ENCODE assay signal across 11 cellular contexts in genomic region chr7:107622429-107622828, GRCh38. TPM values are rescaled to one million over a fixed set of nuclear protein-coding genes. Genes with fewer than 3 reads are reported as not detected.
DNase-seq lines count a peak whose midpoint lies in the region; ATAC-seq lines count a peak whose summit lies in the region.
"Had no signal": no experiment of that assay in that cellular context is flagged by ENCODE, and none has a peak within 500 bp of the region (broad histone marks: within the 10 kb centered on the region; RNA-seq: fewer than 3 reads in every experiment).

No MANE protein-coding gene starts in this region.

- peaks cover 3 to 44% of the 10 kb centered on the region in 2 experiments for H3K36me3 ChIP-seq in mesenchymal stem cell (ENCODE audit: control insufficient read depth in 1 of 2, insufficient read depth in 2 of 2, low read depth in 1 of 2, low read length in 2 of 2)

- H2BK120ac ChIP-seq in mesenchymal stem cell (ENCODE audit: low read depth, low read length), result no peak overlapping the region

- no peak overlapping the region for H3K4me3 ChIP-seq in mesenchymal stem cell (ENCODE audit: insufficient read depth in 1 of 2, low read depth in 1 of 2, low read length in 2 of 2)
- H3K4me3 ChIP-seq: spleen had no signal

- no peak overlapping the region for H3K18ac ChIP-seq in mesenchymal stem cell (ENCODE audit: low read depth in 1 of 2, low read length in 2 of 2)

- no peaks in the 10 kb centered on the region for H3K79me1 ChIP-seq in mesenchymal stem cell (replicated peaks; ENCODE audit: low read length, poor library complexity, severe bottlenecking)

- ATAC-seq in HG03457 (IDR thresholded peaks at IDR 0.05; ENCODE audit: unreplicated experiment) (no peak), HG03442 (IDR thresholded peaks at IDR 0.05; ENCODE audit: unreplicated experiment) (no peak), GM19455 (IDR thresholded peaks at IDR 0.05; ENCODE audit: unreplicated experiment) (no peak)

- no peak overlapping the region for H2AK5ac ChIP-seq in mesenchymal stem cell (ENCODE audit: low read length, severe bottlenecking)

- no peak overlapping the region for H3K4ac ChIP-seq in mesenchymal stem cell (ENCODE audit: low read depth in 1 of 2, low read length in 2 of 2)

- H3K27ac ChIP-seq in mesenchymal stem cell (ENCODE audit: low read length, poor library complexity, severe bottlenecking), result no peak overlapping the region

- no peaks in the 10 kb centered on the region for H3K27me3 ChIP-seq in mesenchymal stem cell (ENCODE audit: control insufficient read depth in 1 of 2, insufficient read depth in 1 of 2, low read length in 2 of 2)
- H3K27me3 ChIP-seq: spleen had no signal

- DNase-seq in EL, result peak; percentile 72
- DNase-seq in LHCN-M2 (ENCODE audit: low read depth), result peak; percentile 70
- DNase-seq in dermis blood vessel endothelial cell, result peak; percentile 77
- peak; percentile 81 for DNase-seq in mesenchymal stem cell
- DNase-seq in NCI-H1694 treated with DMSO at 0.1 percent for 48 hours (lab: John Stamatoyannopoulos, UW), result no peak
- DNase-seq: activated CD4-positive, alpha-beta T cell treated with anti-CD3 and anti-CD28 coated beads for 4 hours; NK-92 treated with Interleukin-12 subunit alpha and Interleukin-12 subunit beta, amount 100 ng/mL, for 24 hours; spleen had no signal

- H2AFZ ChIP-seq in mesenchymal stem cell (ENCODE audit: low read depth, low read length), result no peak overlapping the region

- no peak overlapping the region for H4K8ac ChIP-seq in mesenchymal stem cell (ENCODE audit: low read length)

- H3K4me1 ChIP-seq in mesenchymal stem cell (ENCODE audit: control insufficient read depth, insufficient read depth, low read depth, low read length), result peaks cover 2% of the 10 kb centered on the region

- H3K9me3 ChIP-seq in mesenchymal stem cell (ENCODE audit: control insufficient read depth, low read length), result no peaks in the 10 kb centered on the region

- H3K9ac ChIP-seq in mesenchymal stem cell (ENCODE audit: low read length), result no peak overlapping the region

- H2BK15ac ChIP-seq in mesenchymal stem cell (ENCODE audit: low read depth, poor library complexity, severe bottlenecking), result no peak overlapping the region

- no peak overlapping the region for H4K91ac ChIP-seq in mesenchymal stem cell (ENCODE audit: low read length)

- H2BK5ac ChIP-seq in mesenchymal stem cell (ENCODE audit: low read depth, low read length, poor library complexity, severe bottlenecking), result no peak overlapping the region

- H3K23ac ChIP-seq in mesenchymal stem cell (ENCODE audit: low read length in 2 of 2), result no peak overlapping the region

- 75% methylated on average over 1 of the region's 1 CpG for WGBS in mesenchymal stem cell

- H3K4me2 ChIP-seq in mesenchymal stem cell (ENCODE audit: low read length, poor library complexity, severe bottlenecking), result no peak overlapping the region

- no peak overlapping the region for H3K14ac ChIP-seq in mesenchymal stem cell (ENCODE audit: low read length in 2 of 2)

- H2BK12ac ChIP-seq in mesenchymal stem cell (ENCODE audit: low read length in 2 of 2), result no peak overlapping the region

RNA-seq across cellular contexts. Expression of gene SLC26A4, which starts 38.2 kb away (rescaled TPM):
- total RNA-seq in LHCN-M2 (2014; rRNA removed) (34.8 and 59.2 TPM in 2 replicates), dermis blood vessel endothelial cell (8.0 and 9.4 TPM in 2 replicates)
- polyA plus RNA-seq in LHCN-M2 (2012), result 1.3 TPM
- polyA plus RNA-seq in mesenchymal stem cell (2013, experiment 1 of 2), result 0.08 TPM
- polyA plus RNA-seq in mesenchymal stem cell (2013, experiment 2 of 2), result 0.08 TPM

RNA-seq across cellular contexts. Expression of gene BCAP29, which starts 42.4 kb away (rescaled TPM):
- 214 and 242 TPM in 2 replicates for total RNA-seq in LHCN-M2 (2014; rRNA removed)
- 49.4 TPM for polyA plus RNA-seq in LHCN-M2 (2012)
- 98.2 and 109 TPM in 2 replicates for total RNA-seq in dermis blood vessel endothelial cell
- 57.1 TPM for polyA plus RNA-seq in mesenchymal stem cell (2013, experiment 1 of 2)
- polyA plus RNA-seq in mesenchymal stem cell (2013, experiment 2 of 2), result 55.8 TPM

RNA-seq across cellular contexts. Expression of gene DUS4L, which starts 58.7 kb away (rescaled TPM):
- total RNA-seq in LHCN-M2 (2014; rRNA removed) (13.9 and 17.8 TPM in 2 replicates), dermis blood vessel endothelial cell (4.9 and 6.1 TPM in 2 replicates)
- 4.5 TPM for polyA plus RNA-seq in LHCN-M2 (2012)
- 4.2 TPM for polyA plus RNA-seq in mesenchymal stem cell (2013, experiment 1 of 2)
- polyA plus RNA-seq in mesenchymal stem cell (2013, experiment 2 of 2), result 4.7 TPM

RNA-seq across cellular contexts. Expression of gene COG5, which starts 58.7 kb away (rescaled TPM):
- total RNA-seq in LHCN-M2 (2014; rRNA removed) (31.1 and 41.0 TPM in 2 replicates), dermis blood vessel endothelial cell (34.7 and 59.9 TPM in 2 replicates)
- 14.4 TPM for polyA plus RNA-seq in LHCN-M2 (2012)
- polyA plus RNA-seq in mesenchymal stem cell (2013, experiment 1 of 2), result 18.3 TPM
- polyA plus RNA-seq in mesenchymal stem cell (2013, experiment 2 of 2), result 19.7 TPM
